Comparison of ENCODE assay signal across 8 cellular contexts in genomic region chr11:44726278-44727113, GRCh38. TPM values are rescaled to one million over a fixed set of nuclear protein-coding genes. Genes with fewer than 3 reads are reported as not detected.
DNase-seq lines count a peak whose midpoint lies in the region; ATAC-seq, FAIRE-seq and TF ChIP-seq lines count a peak whose summit lies in the region.

Gene TSPAN18 (plus strand): TSS chr11:44726962. CDS start chr11:44906417, 179,455 bp downstream.

- no peak for TF ChIP-seq CTCF in BJ (IDR thresholded peaks at IDR 0.05; ENCODE audit: insufficient read depth, low read depth, low read length)
- no peak for TF ChIP-seq CTCF in endothelial cell of umbilical vein (IDR thresholded peaks at IDR 0.05; ENCODE audit: extremely low read depth in 1 of 2, insufficient read depth in 1 of 2, low read depth in 1 of 2, low read length in 2 of 2)

- dilution Hi-C loops in endothelial cell of umbilical vein (cut with MboI; ENCODE audit: extremely low pct_ligation_motif_present, low sequenced_read_pairs): no loop called here

- peak within 1 kb of the TSS; percentile 35 for H3K4me3 ChIP-seq in BJ (ENCODE audit: low read depth, low read length)
- peak within 1 kb of the TSS; percentile 51 to 73 (median 61) for H3K4me3 ChIP-seq in endothelial cell of umbilical vein (replicated peaks in 1 of 3; ENCODE audit: insufficient read depth in 1 of 3, low read depth in 1 of 3, low read length in 3 of 3)

- peak within 1 kb of the TSS; percentile 74 to 95 (median 88) for H3K4me3 Mint-ChIP-seq in naive B cell

- H3K9me3 Mint-ChIP-seq in naive B cell: peaks cover 0 to 2% (median 0%) of the 10 kb centered on the region in 7 donors

- H3K27me3 Mint-ChIP-seq in naive B cell: peaks cover 18 to 44% (median 25%) of the 10 kb centered on the region in 3 donors

- H3K9me1 ChIP-seq in endothelial cell of umbilical vein (replicated peaks; ENCODE audit: control insufficient read depth, extremely low read depth, insufficient read depth, low read length): no peaks in the 10 kb centered on the region

- H3K79me2 ChIP-seq in endothelial cell of umbilical vein (ENCODE audit: control insufficient read depth, insufficient read depth, low read length): no peaks in the 10 kb centered on the region

- H3K4me1 ChIP-seq in endothelial cell of umbilical vein (ENCODE audit: control insufficient read depth, extremely low read depth, insufficient read depth, low read length): peaks cover 33% of the 10 kb centered on the region

- H3K27me3 ChIP-seq in BJ (ENCODE audit: control insufficient read depth, insufficient read depth, low read length) (peaks cover 26% of the 10 kb centered on the region), endothelial cell of umbilical vein (ENCODE audit: control insufficient read depth in 2 of 2, insufficient read depth in 2 of 2, low read length in 2 of 2) (no peaks in the 10 kb centered on the region)

- peak within 1 kb of the TSS; percentile 52 for H3K9ac ChIP-seq in endothelial cell of umbilical vein (replicated peaks; ENCODE audit: extremely low read depth, insufficient read depth, low read length)

- H3K27ac ChIP-seq in endothelial cell of umbilical vein (ENCODE audit: insufficient read depth, low read depth, low read length): no peak within 1 kb of the TSS

- peak within 1 kb of the TSS; percentile 28 to 93 (median 78) for H3K27ac Mint-ChIP-seq in naive B cell

- TF ChIP-seq POLR2A in endothelial cell of umbilical vein (IDR thresholded peaks at IDR 0.05; ENCODE audit: low read depth, low read length): no peak

- H2AFZ ChIP-seq in endothelial cell of umbilical vein (ENCODE audit: low read depth, low read length): peak within 1 kb of the TSS; percentile 85

- H3K4me2 ChIP-seq in endothelial cell of umbilical vein (ENCODE audit: insufficient read depth, low read length): peak within 1 kb of the TSS; percentile 39

- ATAC-seq in GM19395 (IDR thresholded peaks at IDR 0.05; ENCODE audit: unreplicated experiment) (peak; percentile 83), HG03469 (IDR thresholded peaks at IDR 0.05; ENCODE audit: unreplicated experiment) (peak; percentile 81), naive B cell (ENCODE audit: low read depth in 2 of 2) (peak; percentile 77 to 79)

- no peak for FAIRE-seq in endothelial cell of umbilical vein (lab: Jason Lieb, UNC)

- CTCF ChIA-PET in BJ (lab: Yijun Ruan, JAX): interaction anchor here (0.7 to 8.1 kb wide), 9 partner anchors 18 to 185 kb away, joined by 3 to 70 read pairs (median 3); no protein-coding TSS in a partner anchor
- CTCF ChIA-PET in endothelial cell of umbilical vein (lab: Charles Lee): interaction anchor here (1.0 to 2.6 kb wide), 8 partner anchors 69 to 202 kb away, joined by 3 to 17 read pairs (median 5); no protein-coding TSS in a partner anchor

- H3K36me3 Mint-ChIP-seq in naive B cell: no peaks in the 10 kb centered on the region

- no TSS peak for BruUV-seq in endothelial cell of umbilical vein (replicated peaks; lab: Mats Ljungman, UMichigan)

- H3K36me3 ChIP-seq in BJ (ENCODE audit: control insufficient read depth, insufficient read depth, low read length) (no peaks in the 10 kb centered on the region), endothelial cell of umbilical vein (ENCODE audit: control insufficient read depth in 2 of 2, extremely low read depth in 1 of 2, insufficient read depth in 2 of 2, low read length in 2 of 2) (no peaks in the 10 kb centered on the region)

- peaks cover 11 to 29% (median 17%) of the 10 kb centered on the region in 3 donors for H3K4me1 Mint-ChIP-seq in naive B cell

- H3K9me3 ChIP-seq in endothelial cell of umbilical vein (replicated peaks; ENCODE audit: control insufficient read depth, insufficient read depth, low read length): no peaks in the 10 kb centered on the region

- intact Hi-C loops in endothelial cell of umbilical vein (cut with micrococcal nuclease): no loop called here

- no peaks in the 10 kb centered on the region for H4K20me1 ChIP-seq in endothelial cell of umbilical vein (replicated peaks; ENCODE audit: control insufficient read depth, extremely low read depth, insufficient read depth, low read length)

- POLR2A ChIA-PET in BJ (lab: Charles Lee) (no interaction called here), endothelial cell of umbilical vein (lab: Charles Lee) (no interaction called here)

- no peak for DNase-seq in BJ (ENCODE audit: low read depth)
- DNase-seq in activated CD4-positive, alpha-beta T cell treated with anti-CD3 and anti-CD28 coated beads, Interleukin-2, amount 50 U/mL, for 48 hours: peak; percentile 26 to 39
- DNase-seq in endothelial cell of umbilical vein (ENCODE audit: low read depth, low spot score): no peak
- peak; percentile 35 for DNase-seq in naive B cell
- DNase-seq in ureter (ENCODE audit: low spot score): no peak
- no peak for DNase-seq in effector CD8-positive, alpha-beta T cell (lab: John Stamatoyannopoulos, UW)

TF ChIP-seq in endothelial cell of umbilical vein, 7 proteins besides CTCF, POLR2A, EP300 and RAD21:
- TF ChIP-seq MAX (IDR thresholded peaks at IDR 0.05; ENCODE audit: insufficient read depth, insufficient read length): no peak
- TF ChIP-seq FOS (IDR thresholded peaks at IDR 0.05; ENCODE audit: borderline replicate concordance, insufficient read depth, low read length): no peak
- no peak for TF ChIP-seq POLR2AphosphoS5 (IDR thresholded peaks at IDR 0.05; ENCODE audit: insufficient read depth, low read depth, low read length)
- no peak for TF ChIP-seq JUN (IDR thresholded peaks at IDR 0.05; ENCODE audit: borderline replicate concordance, insufficient read depth, insufficient read length, low read depth)
- no peak for TF ChIP-seq GATA2 (IDR thresholded peaks at IDR 0.05; ENCODE audit: insufficient read depth, insufficient read length, low read depth, low read length)
- TF ChIP-seq EZH2 (IDR thresholded peaks at IDR 0.05; ENCODE audit: borderline replicate concordance, low read depth, low read length, severe bottlenecking): no peak

RNA-seq across cellular contexts. Expression of gene TSPAN18, which starts in this region (rescaled TPM):
- polyA plus RNA-seq in BJ (2011; rRNA removed): 0.20 and 0.55 TPM in 2 replicates
- polyA minus RNA-seq in BJ (2011; rRNA and poly(A)+ RNA removed): 0.05 and 0.46 TPM in 2 replicates
- total RNA-seq in endothelial cell of umbilical vein: 65.3 and 118 TPM in 2 replicates
- polyA plus RNA-seq in endothelial cell of umbilical vein: 32.0 and 32.2 TPM in 2 replicates
- polyA plus RNA-seq in endothelial cell of umbilical vein (2011; cell fraction: cytosol; rRNA removed): 33.8 and 34.6 TPM in 2 replicates
- polyA plus RNA-seq in endothelial cell of umbilical vein (2011; cell fraction: nucleus; rRNA removed): 35.4 and 41.3 TPM in 2 replicates
- polyA plus RNA-seq in endothelial cell of umbilical vein (2012): 47.4 and 77.2 TPM in 2 replicates
- polyA minus RNA-seq in endothelial cell of umbilical vein: 36.1 and 38.9 TPM in 2 replicates
- polyA minus RNA-seq in endothelial cell of umbilical vein (2011; cell fraction: cytosol; rRNA and poly(A)+ RNA removed): not detected
- polyA minus RNA-seq in endothelial cell of umbilical vein (2011; cell fraction: nucleus; rRNA and poly(A)+ RNA removed): 37.1 and 37.9 TPM in 2 replicates
- 1 to 10 TPM in 3 of 6 donors, under 1 TPM in 2, not detected in 1; 0.27 to 1.6 (median 1.1) TPM for polyA plus RNA-seq in naive B cell (ENCODE audit: low read depth in 6 of 6)
- 19.1 TPM for total RNA-seq in ureter

Comparison
In these comparisons a context has a peak if more than half of its experiments do, and no peak if none do; other contexts are left out.
1. RNA of gene TSPAN18 (polyA plus RNA-seq): 32.0 to 77.2 TPM in endothelial cell of umbilical vein; 0.27 to 1.6 TPM in naive B cell and 0.20 to 0.55 TPM in BJ; every median in the first group is over 10 times any median in the second.
2. DNase-seq: peak in activated CD4-positive, alpha-beta T cell treated with anti-CD3 and anti-CD28 coated beads, Interleukin-2, amount 50 U/mL, for 48 hours (2 of 2) and naive B cell (single experiment); none in BJ (single experiment), endothelial cell of umbilical vein (single experiment), ureter (single experiment) and effector CD8-positive, alpha-beta T cell (single experiment).
3. Peak in every context shown above with its lines, with median percentiles within 50 percentile points of each other: ATAC-seq.